1 cellular context compared by ENCODE assay signal in genomic region chr2:4353668-4354067, GRCh38.
TF ChIP-seq lines count a peak whose summit lies in the region.

No MANE protein-coding gene starts in this region.

TF ChIP-seq in HepG2, 621 proteins besides CTCF, POLR2A, EP300 and RAD21 (continued from another document):
- no peak for TF ChIP-seq ZNF276 (CRISPR knock-in tag; IDR thresholded peaks at IDR 0.05; ENCODE audit: low read depth)
- TF ChIP-seq ATF2 (CRISPR knock-in tag; IDR thresholded peaks at IDR 0.05), result no peak
- TF ChIP-seq KLF16 (CRISPR knock-in tag; IDR thresholded peaks at IDR 0.05), result no peak
- TF ChIP-seq HIC2 (CRISPR knock-in tag; IDR thresholded peaks at IDR 0.05; ENCODE audit: low read depth), result no peak
- no peak for TF ChIP-seq SMC3 (IDR thresholded peaks at IDR 0.05; ENCODE audit: low read length)
- TF ChIP-seq PAWR (CRISPR knock-in tag; IDR thresholded peaks at IDR 0.05; ENCODE audit: borderline replicate concordance), result no peak
- no peak for TF ChIP-seq ATF7-NPFF (CRISPR knock-in tag; IDR thresholded peaks at IDR 0.05; ENCODE audit: low read depth)
- TF ChIP-seq TRAFD1 (CRISPR knock-in tag; IDR thresholded peaks at IDR 0.05; ENCODE audit: borderline replicate concordance), result no peak
- no peak for TF ChIP-seq GPBP1L1 (CRISPR knock-in tag; IDR thresholded peaks at IDR 0.05)
- TF ChIP-seq ZNF484 (CRISPR knock-in tag; IDR thresholded peaks at IDR 0.05; ENCODE audit: borderline replicate concordance, low read depth), result no peak
- no peak for TF ChIP-seq KLF6 (CRISPR knock-in tag; IDR thresholded peaks at IDR 0.05)
- TF ChIP-seq ARID5B (CRISPR knock-in tag; IDR thresholded peaks at IDR 0.05), result no peak
